9 cellular contexts compared by ENCODE assay signal in the genomic region with DNA sequence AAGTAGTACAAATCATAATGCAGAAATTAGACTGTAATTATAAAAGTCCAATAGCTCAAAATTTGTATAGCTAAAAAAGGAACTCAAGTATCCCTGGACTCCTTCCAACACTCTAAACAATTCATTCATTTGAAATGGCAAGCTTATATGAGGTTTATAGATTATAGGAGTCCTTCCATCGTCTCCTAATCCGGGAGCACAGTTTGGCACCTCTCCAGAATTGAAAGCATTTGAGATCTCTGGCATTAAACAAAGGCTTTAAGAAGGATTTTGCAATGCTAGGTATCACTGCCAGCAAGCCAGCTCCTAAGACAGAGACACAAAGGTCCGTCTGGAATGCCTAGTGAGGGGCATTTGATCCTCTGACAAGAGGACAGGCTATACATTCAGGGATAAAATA.
DNase-seq lines count a peak whose midpoint lies in the region; ATAC-seq and TF ChIP-seq lines count a peak whose summit lies in the region.
"Had no signal": no experiment of that assay in that cellular context is flagged by ENCODE, and none has a peak within 500 bp of the region (broad histone marks: within the 10 kb centered on the region; RNA-seq: fewer than 3 reads in every experiment).

No MANE protein-coding gene starts in this region.

- peak; percentile 20 for DNase-seq in GM23248
- peak; percentile 32 to 73 for DNase-seq in NCI-H446 (lab: John Stamatoyannopoulos, UW)
- peak; percentile 49 for DNase-seq in dermis blood vessel endothelial cell
- no peak for DNase-seq in osteoblast (ENCODE audit: insufficient read length, low spot score, missing footprints)
- DNase-seq in erythroblast (lab: John Stamatoyannopoulos, UW): no peak
- no peak for DNase-seq in testis
- no peak for DNase-seq in GM19238 (ENCODE audit: insufficient read length, low spot score)

- H3K9me2 ChIP-seq in GM23248 (ENCODE audit: insufficient read depth): no peaks in the 10 kb centered on the region

- H3K9me3 ChIP-seq in GM23248 (ENCODE audit: low read depth) (no peaks in the 10 kb centered on the region), osteoblast (ENCODE audit: low read depth, low read length) (no peaks in the 10 kb centered on the region), testis (no peaks in the 10 kb centered on the region)
- H3K9me3 ChIP-seq: tibial nerve had no signal

- ATAC-seq in GM21528 (IDR thresholded peaks at IDR 0.05; ENCODE audit: low FRiP score, unreplicated experiment): no peak

- H4K20me1 ChIP-seq in GM23248 (ENCODE audit: insufficient read depth) (0 out of 2 replicates have a peak, but pooled peaks cover 3% of the 10 kb centered on the region), osteoblast (ENCODE audit: insufficient read depth, low read length) (peaks cover 70% of the 10 kb centered on the region)

- H2AFZ ChIP-seq in GM23248 (no peak overlapping the region), osteoblast (ENCODE audit: low read length) (no peak overlapping the region)

- intact Hi-C loops in testis (cut with DNase I; ENCODE audit: low total_unique reads): no loop called here

- H3K4me1 ChIP-seq in GM23248 (ENCODE audit: insufficient read depth): peaks cover 44% of the 10 kb centered on the region
- peaks cover 31% of the 10 kb centered on the region for H3K4me1 ChIP-seq in osteoblast (ENCODE audit: insufficient read depth, low read length)
- peaks cover 6% of the 10 kb centered on the region for H3K4me1 ChIP-seq in testis

- peaks cover 74% of the 10 kb centered on the region for H3K79me2 ChIP-seq in GM23248 (ENCODE audit: insufficient read depth)
- peaks cover 48% of the 10 kb centered on the region for H3K79me2 ChIP-seq in osteoblast (ENCODE audit: insufficient read depth, low read length)

- no peak overlapping the region for H3K9ac ChIP-seq in GM23248

- H3K27me3 ChIP-seq in GM23248 (replicated peaks; ENCODE audit: insufficient read depth): no peaks in the 10 kb centered on the region
- no peaks in the 10 kb centered on the region for H3K27me3 ChIP-seq in osteoblast (ENCODE audit: insufficient read depth, low read length)
- no peaks in the 10 kb centered on the region for H3K27me3 ChIP-seq in testis
- H3K27me3 ChIP-seq: tibial nerve had no signal

- H3F3A ChIP-seq in GM23248 (ENCODE audit: insufficient read depth): peaks cover 6% of the 10 kb centered on the region; the same call in 1 of the 2 replicates

- in situ Hi-C loops in GM23248 (cut with MboI): no loop called here

- TF ChIP-seq CTCF in osteoblast (IDR thresholded peaks at IDR 0.05; ENCODE audit: extremely low read depth, low read depth, low read length): no peak
- TF ChIP-seq CTCF in testis (IDR thresholded peaks at IDR 0.05): no peak

- H3K4me2 ChIP-seq in GM23248 (ENCODE audit: unreplicated experiment) (no peak overlapping the region), osteoblast (ENCODE audit: insufficient read depth, low read length) (peak overlapping the region; percentile 75)

- TF ChIP-seq POLR2A in erythroblast (IDR thresholded peaks at IDR 0.05; ENCODE audit: low read length) (no peak), testis (IDR thresholded peaks at IDR 0.05) (no peak)

- H3K27ac ChIP-seq in GM23248: no peak overlapping the region
- H3K27ac ChIP-seq in osteoblast (ENCODE audit: low read depth, low read length): peak overlapping the region; percentile 69
- H3K27ac ChIP-seq in testis: no peak overlapping the region
- H3K27ac ChIP-seq: tibial nerve had no signal

- H3K36me3 ChIP-seq in GM23248 (ENCODE audit: low read depth): no peaks in the 10 kb centered on the region
- peaks cover 3% of the 10 kb centered on the region for H3K36me3 ChIP-seq in osteoblast (ENCODE audit: insufficient read depth, low read length)
- no peaks in the 10 kb centered on the region for H3K36me3 ChIP-seq in testis (ENCODE audit: low read depth, missing control alignments)

- WGBS in GM23248 (ENCODE audit: low coverage in 1 of 2, low lambda C conversion rate in 2 of 2, missing lambda C conversion rate in 2 of 2), 2 experiments: 71 to 74% methylated on average over 3 of the region's 3 CpGs
- WGBS in testis, 2 donors: 30 to 50% methylated on average over 3 of the region's 3 CpGs

- H3K4me3 ChIP-seq in GM23248: no peak overlapping the region
- no peak overlapping the region for H3K4me3 ChIP-seq in osteoblast (ENCODE audit: insufficient read depth, low read length)
- no peak overlapping the region for H3K4me3 ChIP-seq in testis
- H3K4me3 ChIP-seq: tibial nerve had no signal

Comparison
In these comparisons a context has a peak if more than half of its experiments do, and no peak if none do; other contexts are left out.
1. DNase-seq: peak in GM23248 (single experiment), NCI-H446 (2 of 2) and dermis blood vessel endothelial cell (single experiment); none in osteoblast (single experiment), erythroblast (0 of 2), testis (single experiment) and GM19238 (single experiment).